Comparison of ENCODE assay signal across 1 cellular context in genomic region chr14:105204931-105205717, GRCh38.
TF ChIP-seq lines count a peak whose summit lies in the region.

No MANE protein-coding gene starts in this region.

TF ChIP-seq in GM12878, 131 proteins besides CTCF, POLR2A, EP300 and RAD21:
- TF ChIP-seq ZNF274 (IDR thresholded peaks at IDR 0.05; ENCODE audit: insufficient read depth, insufficient read length) (no peak), CREB1 (IDR thresholded peaks at IDR 0.05; ENCODE audit: low read depth) (no peak), NR2F1 (conservative IDR thresholded peaks at IDR 0.05) (no peak), BMI1 (IDR thresholded peaks at IDR 0.05; ENCODE audit: borderline replicate concordance) (no peak), NRF1 (conservative IDR thresholded peaks at IDR 0.05; ENCODE audit: low read depth, low read length) (no peak), ZBED1 (IDR thresholded peaks at IDR 0.05; ENCODE audit: borderline replicate concordance) (no peak), FOXM1 (IDR thresholded peaks at IDR 0.05; ENCODE audit: low read depth, low read length) (no peak), PML (IDR thresholded peaks at IDR 0.05; ENCODE audit: low read length) (no peak), BHLHE40 (IDR thresholded peaks at IDR 0.05; ENCODE audit: borderline replicate concordance in 1 of 2, low read depth in 2 of 2, low read length in 1 of 2) (no peak), MTA3 (IDR thresholded peaks at IDR 0.05; ENCODE audit: borderline replicate concordance, low read length) (no peak), JUNB (IDR thresholded peaks at IDR 0.05) (no peak), MYC (IDR thresholded peaks at IDR 0.05; ENCODE audit: insufficient read depth, insufficient read length, insufficient replicate concordance, low read length, severe bottlenecking) (no peak)
